ENCODE assay signal across 27 cellular contexts in genomic region chr10:3321123-3321522, GRCh38.
"Had no signal": no experiment of that assay in that cellular context is flagged by ENCODE, and none has a peak within 500 bp of the region (broad histone marks: within the 10 kb centered on the region; RNA-seq: fewer than 3 reads in every experiment).

No MANE protein-coding gene starts in this region.

- ATAC-seq: esophagus mucosa, gastrocnemius medialis, heart right ventricle, left cardiac atrium, left lung, left ventricle myocardium superior, lower lobe of right lung, mucosa of descending colon had no signal

- H3K4me1 Mint-ChIP-seq: naive B cell had no signal

- H3K36me3 Mint-ChIP-seq: mesothelial cell of epicardium, naive B cell had no signal

- H3K4me3 ChIP-seq: coronary artery, dorsolateral prefrontal cortex, esophagus squamous epithelium, gastrocnemius medialis, heart right ventricle, left lung, lower lobe of right lung, mucosa of descending colon had no signal

- H3K27me3 ChIP-seq: esophagus squamous epithelium, gastrocnemius medialis, left lung had no signal

- H3K9me3 ChIP-seq: esophagus squamous epithelium, gastrocnemius medialis, heart right ventricle, left lung, lower lobe of right lung, mucosa of descending colon had no signal

- H3K36me3 ChIP-seq: esophagus squamous epithelium, gastrocnemius medialis, heart right ventricle, left lung, lower lobe of right lung had no signal

- H3K4me3 Mint-ChIP-seq: mesothelial cell of epicardium, naive B cell had no signal

- H3K27ac Mint-ChIP-seq: mesothelial cell of epicardium had no signal

- H3K4me1 ChIP-seq: left lung had no signal

- DNase-seq: dermis blood vessel endothelial cell; dorsolateral prefrontal cortex; effector CD4-positive, alpha-beta T cell; effector memory CD4-positive, alpha-beta T cell; erythroblast; esophagus squamous epithelium; foreskin fibroblast; foreskin melanocyte; gastrocnemius medialis; glutamatergic neuron; head of caudate nucleus; heart right ventricle; hippocampal formation; left cardiac atrium; left lung; left ventricle myocardium superior; lower lobe of right lung; mesenchymal stem cell; mucosa of descending colon; naive B cell had no signal

- H3K27ac ChIP-seq: coronary artery, dorsolateral prefrontal cortex, epithelial cell of prostate, esophagus squamous epithelium, gastrocnemius medialis, heart right ventricle, left lung, lower lobe of right lung had no signal

- FAIRE-seq: colon, islet of Langerhans, keratinocyte had no signal
